1 cellular context compared by ENCODE assay signal in the genomic region with DNA sequence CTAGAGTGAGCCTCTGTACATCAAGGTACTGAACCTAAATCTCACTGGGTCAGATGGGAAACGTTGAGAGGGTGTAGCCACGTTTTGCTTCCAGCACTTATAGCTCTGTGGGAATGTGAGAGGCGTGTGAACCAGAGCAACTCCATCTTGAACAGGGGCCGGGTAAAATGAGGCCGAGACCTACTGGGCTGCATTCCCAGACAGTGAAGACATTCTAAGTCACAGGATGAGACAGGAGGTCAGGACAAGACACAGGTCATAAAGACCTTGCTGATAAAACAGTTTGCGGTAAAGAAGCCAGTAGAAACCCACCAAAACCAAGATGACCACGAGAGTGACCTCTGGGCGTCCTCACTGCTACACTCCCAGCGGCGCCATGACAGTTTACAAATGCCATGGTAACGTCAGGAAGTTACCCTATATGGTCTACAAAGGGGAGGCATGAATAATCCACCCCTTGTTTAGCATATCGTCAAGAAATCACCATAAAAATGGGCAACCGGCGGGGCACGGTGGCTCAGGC.
TF ChIP-seq lines count a peak whose summit lies in the region.

No MANE protein-coding gene starts in this region.

TF ChIP-seq in H1, 55 proteins besides CTCF, POLR2A, EP300 and RAD21 (continued from another document):
- TF ChIP-seq ATF2 (IDR thresholded peaks at IDR 0.05; ENCODE audit: low read length) = no peak
- TF ChIP-seq SIX5 (IDR thresholded peaks at IDR 0.05; ENCODE audit: low read depth, low read length) = no peak
- no peak for TF ChIP-seq NRF1 (IDR thresholded peaks at IDR 0.05; ENCODE audit: low read depth, low read length)
- no peak for TF ChIP-seq NANOG (IDR thresholded peaks at IDR 0.05; ENCODE audit: insufficient read depth, low read depth, low read length, poor library complexity, severe bottlenecking)
- peak; percentile 92 for TF ChIP-seq YY1 (IDR thresholded peaks at IDR 0.05; ENCODE audit: low read depth, low read length)
- TF ChIP-seq BRCA1 (IDR thresholded peaks at IDR 0.05; ENCODE audit: low read depth, low read length) = no peak
- no peak for TF ChIP-seq SAP30 (IDR thresholded peaks at IDR 0.05; ENCODE audit: insufficient read depth, insufficient replicate concordance, low read length)
- TF ChIP-seq SUZ12 (IDR thresholded peaks at IDR 0.05; ENCODE audit: low read length) = no peak
- TF ChIP-seq KDM5A (IDR thresholded peaks at IDR 0.05; ENCODE audit: low read length) = no peak
